Comparison of ENCODE assay signal across 9 cellular contexts in genomic region chr3:138936763-138937689, GRCh38. TPM values are rescaled to one million over a fixed set of nuclear protein-coding genes. Genes with fewer than 3 reads are reported as not detected.
DNase-seq lines count a peak whose midpoint lies in the region; ATAC-seq and TF ChIP-seq lines count a peak whose summit lies in the region.
"Had no signal": no experiment of that assay in that cellular context is flagged by ENCODE, and none has a peak within 500 bp of the region (broad histone marks: within the 10 kb centered on the region; RNA-seq: fewer than 3 reads in every experiment).

No MANE protein-coding gene starts in this region.

- H3K9me3 Mint-ChIP-seq in glutamatergic neuron (ENCODE audit: unreplicated experiment), result no peaks in the 10 kb centered on the region

- peak overlapping the region in 3 of 4 donors; percentile 19 to 42 (median 37) for H3K4me3 ChIP-seq in sigmoid colon

- H3K9me3 ChIP-seq in sigmoid colon, result no peaks in the 10 kb centered on the region

- H3K4me3 Mint-ChIP-seq in glutamatergic neuron (ENCODE audit: unreplicated experiment), result peak overlapping the region; percentile 84

- TF ChIP-seq POLR2A in sigmoid colon (IDR thresholded peaks at IDR 0.05), result no peak

- DNase-seq in DMS 273 (lab: John Stamatoyannopoulos, UW; ENCODE audit: unreplicated experiment) (peak; percentile 43), DMS 273 treated with DMSO at 0.1 percent for 48 hours (lab: John Stamatoyannopoulos, UW) (no peak), glutamatergic neuron (no peak), sigmoid colon (no peak), inferior parietal cortex (ENCODE audit: extremely low spot score) (no peak)

- no peaks in the 10 kb centered on the region for H3K36me3 ChIP-seq in sigmoid colon

- no peaks in the 10 kb centered on the region for H3K36me3 Mint-ChIP-seq in glutamatergic neuron (ENCODE audit: unreplicated experiment)

- no peak for TF ChIP-seq CTCF in glutamatergic neuron (IDR thresholded peaks at IDR 0.05; ENCODE audit: partially characterized antibody, unreplicated experiment)
- TF ChIP-seq CTCF in sigmoid colon (IDR thresholded peaks at IDR 0.05), result no peak

- peaks cover 60 to 76% (median 69%) of the 10 kb centered on the region in 3 donors for H3K27me3 ChIP-seq in sigmoid colon

- TF ChIP-seq EP300 in sigmoid colon (IDR thresholded peaks at IDR 0.05), result no peak

- H3K4me1 ChIP-seq in sigmoid colon, result peaks cover 0 to 43% (median 37%) of the 10 kb centered on the region in 4 donors

- intact Hi-C loops in sigmoid colon (cut with DNase I), result loop anchor here (1.0 to 5.0 kb wide), 2 partner anchors 40 to 392 kb away; no protein-coding TSS in a partner anchor

- H3K27ac ChIP-seq in sigmoid colon, result no peak overlapping the region
- H3K27ac ChIP-seq: 22Rv1 had no signal

- WGBS in sigmoid colon, 2 donors, result 10 to 12% methylated on average over 43 of the region's 43 CpGs

- ATAC-seq in SK-N-SH treated with all-trans-retinoic acid at 6 μM for 48 hours (peak; percentile 5), GM21737 (IDR thresholded peaks at IDR 0.05; ENCODE audit: unreplicated experiment) (no peak), GM21619 (IDR thresholded peaks at IDR 0.05; ENCODE audit: unreplicated experiment) (no peak)

- no peak overlapping the region for H3K27ac Mint-ChIP-seq in glutamatergic neuron (ENCODE audit: unreplicated experiment)

- peaks cover 20% of the 10 kb centered on the region for H3K27me3 Mint-ChIP-seq in glutamatergic neuron (ENCODE audit: unreplicated experiment)

- H3K4me1 Mint-ChIP-seq in glutamatergic neuron (ENCODE audit: low read depth, unreplicated experiment), result no peaks in the 10 kb centered on the region

TF ChIP-seq in SK-N-SH treated with all-trans-retinoic acid at 6 μM for 48 hours, 23 proteins besides CTCF, POLR2A, EP300 and RAD21:
- TF ChIP-seq CREB5 (CRISPR knock-in tag; IDR thresholded peaks at IDR 0.05; ENCODE audit: low read depth) (no peak), PATZ1 (CRISPR knock-in tag; IDR thresholded peaks at IDR 0.05; ENCODE audit: borderline replicate concordance) (no peak)
TF ChIP-seq in SK-N-SH treated with all-trans-retinoic acid at 6 μM for 48 hours: peak in this region for 0.

RNA-seq across cellular contexts. Expression of gene FOXL2, which starts 9.9 kb away (rescaled TPM):
- total RNA-seq in glutamatergic neuron (ENCODE audit: unreplicated experiment), result not detected
- total RNA-seq in sigmoid colon, result not detected
- polyA plus RNA-seq in sigmoid colon, result not detected

RNA-seq across cellular contexts. Expression of gene FOXL2NB, which starts 10.0 kb away (rescaled TPM):
- total RNA-seq in glutamatergic neuron (ENCODE audit: unreplicated experiment) (0.15 TPM), sigmoid colon (not detected)
- polyA plus RNA-seq in sigmoid colon, result under 1 TPM in 1 of 3 donors, not detected in 2; under 0.01 TPM
